8 cellular contexts compared by ENCODE assay signal in the genomic region with DNA sequence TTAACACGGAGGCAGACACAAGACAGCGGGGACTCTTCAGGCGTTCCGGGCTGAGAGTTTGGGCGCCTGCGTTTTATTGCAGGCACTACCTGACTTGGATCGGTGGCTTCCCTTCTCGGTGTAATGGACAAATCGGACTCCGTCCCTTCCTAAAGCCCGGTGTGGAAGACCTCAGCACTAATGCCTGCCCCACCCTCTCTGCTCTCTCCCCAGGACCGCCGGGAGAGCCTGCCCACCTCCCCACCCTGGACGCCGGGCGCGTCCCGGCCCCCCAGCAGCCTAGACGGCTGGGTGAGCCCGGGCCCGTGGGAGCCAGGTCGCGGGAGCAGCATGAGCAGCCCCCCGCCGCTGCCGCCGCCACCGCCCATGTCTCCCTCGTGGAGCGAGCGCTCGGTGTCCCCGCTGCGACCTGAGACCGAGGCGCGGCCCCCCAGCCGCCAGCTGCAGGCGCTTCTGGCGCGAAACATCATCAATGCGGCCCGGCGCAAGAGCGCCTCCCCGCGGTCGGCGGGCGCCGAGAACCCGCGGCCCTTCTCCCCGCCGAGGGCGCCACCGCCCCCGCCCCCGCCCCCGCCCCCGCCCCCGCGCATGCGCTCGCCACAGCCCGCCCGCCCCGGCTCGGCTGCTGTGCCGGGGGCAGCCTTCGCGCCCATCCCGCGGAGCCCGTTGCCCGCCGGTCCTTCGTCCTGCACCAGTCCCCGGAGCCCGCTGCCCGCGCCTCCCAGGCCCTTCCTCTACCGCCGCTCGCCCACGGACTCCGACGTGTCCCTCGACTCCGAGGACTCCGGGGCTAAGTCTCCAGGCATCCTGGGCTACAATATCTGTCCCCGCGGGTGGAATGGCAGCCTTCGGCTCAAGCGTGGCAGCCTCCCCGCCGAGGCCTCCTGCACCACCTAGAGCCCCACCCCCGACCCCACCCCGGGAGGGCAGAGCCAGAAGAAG. TPM values are rescaled to one million over a fixed set of nuclear protein-coding genes. Genes with fewer than 3 reads are reported as not detected.
DNase-seq lines count a peak whose midpoint lies in the region; ATAC-seq and TF ChIP-seq lines count a peak whose summit lies in the region.

No MANE protein-coding gene starts in this region.

- H3K9ac ChIP-seq in HUES48 (ENCODE audit: low read depth, low read length): peak overlapping the region; percentile 73

- H3K27me3 ChIP-seq in HUES48 (ENCODE audit: control insufficient read depth, insufficient read depth, low read length) (peaks cover 10% of the 10 kb centered on the region), Panc1 (ENCODE audit: control insufficient read depth, insufficient read depth, low read length) (no peaks in the 10 kb centered on the region), gastroesophageal sphincter (no peaks in the 10 kb centered on the region), thyroid gland (no peaks in the 10 kb centered on the region)

- POLR2A ChIA-PET in Panc1 (lab: Charles Lee): interaction anchor here (0.7 kb wide), 1 partner anchor 97 kb away, joined by 3 read pairs; no protein-coding TSS in a partner anchor

- H3K36me3 ChIP-seq in HUES48 (ENCODE audit: control insufficient read depth, insufficient read depth, low read length) (no peaks in the 10 kb centered on the region), Panc1 (ENCODE audit: control insufficient read depth, insufficient read depth, low read length) (no peaks in the 10 kb centered on the region), gastroesophageal sphincter (peaks cover 0 to 15% of the 10 kb centered on the region in 2 donors), thyroid gland (no peaks in the 10 kb centered on the region)

- DNase-seq in COLO668 (lab: John Stamatoyannopoulos, UW; ENCODE audit: unreplicated experiment) (peak; percentile 64), Panc1 (ENCODE audit: low read depth, low spot score) (no peak), omental fat pad (ENCODE audit: low spot score) (no peak), thyroid gland (peak; percentile 66 to 73)

- intact Hi-C loops in Panc1 (cut with micrococcal nuclease; ENCODE audit: unreplicated experiment) (loop anchor here (1.0 kb wide), 1 partner anchor 96 kb away; no protein-coding TSS in a partner anchor), thyroid gland (cut with DNase I) (loop anchor here (5.0 kb wide), 2 partner anchors 94 to 199 kb away; no protein-coding TSS in a partner anchor)

- peak overlapping the region; percentile 75 for H3K27ac Mint-ChIP-seq in activated T-helper 17 cell treated with anti-CD3 and anti-CD28 coated beads, Interleukin-2, amount 50 U/mL, for 72 hours

- TF ChIP-seq CTCF in Panc1 (IDR thresholded peaks at IDR 0.05) (peak; percentile 93), gastroesophageal sphincter (IDR thresholded peaks at IDR 0.05) (peak in 3 of 4 experiments; percentile 75 to 85 (median 83)), omental fat pad (IDR thresholded peaks at IDR 0.05) (peak in 1 of 3 donors; percentile 48), thyroid gland (IDR thresholded peaks at IDR 0.05) (peak in 4 of 6 experiments; percentile 14 to 95 (median 70))

- in situ Hi-C loops in Panc1 (cut with HindIII; ENCODE audit: low pct_unique_long_range_greater_than_20kb, low sequenced_read_pairs): no loop called here

- no peaks in the 10 kb centered on the region for H3K36me3 Mint-ChIP-seq in activated T-helper 17 cell treated with anti-CD3 and anti-CD28 coated beads, Interleukin-2, amount 50 U/mL, for 72 hours (ENCODE audit: low read depth)

- H3K9me3 ChIP-seq in HUES48 (ENCODE audit: control insufficient read depth, insufficient read depth, low read length) (no peaks in the 10 kb centered on the region), Panc1 (ENCODE audit: control insufficient read depth, insufficient read depth, low read depth, low read length) (no peaks in the 10 kb centered on the region), gastroesophageal sphincter (no peaks in the 10 kb centered on the region), thyroid gland (no peaks in the 10 kb centered on the region)

- WGBS in gastroesophageal sphincter (ENCODE audit: low coverage in 1 of 2), 2 donors: 10 to 20% methylated on average over 2 to 10 of the region's 99 CpGs
- 4 to 11% methylated on average over 5 to 25 of the region's 99 CpGs for WGBS in thyroid gland, 2 donors

- CTCF ChIA-PET in Panc1 (lab: Charles Lee): interaction anchor here (0.5 to 0.6 kb wide), 2 partner anchors 51 to 101 kb away, joined by 4 to 7 read pairs; no protein-coding TSS in a partner anchor

- H3K9me3 Mint-ChIP-seq in activated T-helper 17 cell treated with anti-CD3 and anti-CD28 coated beads, Interleukin-2, amount 50 U/mL, for 72 hours: no peaks in the 10 kb centered on the region

- TF ChIP-seq EP300 in gastroesophageal sphincter (IDR thresholded peaks at IDR 0.05): no peak

- peak overlapping the region; percentile 72 for H3K4me3 ChIP-seq in HUES48 (ENCODE audit: low read depth, low read length)
- peak overlapping the region; percentile 49 to 60 for H3K4me3 ChIP-seq in Panc1 (ENCODE audit: low read depth in 2 of 2, low read length in 2 of 2)
- H3K4me3 ChIP-seq in gastroesophageal sphincter: peak overlapping the region; percentile 48 to 62
- H3K4me3 ChIP-seq in thyroid gland (replicated peaks in 1 of 3): peak overlapping the region in 2 of 3 donors; percentile 32 to 44

- no TSS peak for BruUV-seq in Panc1 (replicated peaks; lab: Mats Ljungman, UMichigan)

- ATAC-seq in GM19463 (IDR thresholded peaks at IDR 0.05; ENCODE audit: unreplicated experiment): peak; percentile 83
- peak; percentile 80 for ATAC-seq in Panc1
- peak; percentile 84 for ATAC-seq in activated T-helper 17 cell treated with anti-CD3 and anti-CD28 coated beads, Interleukin-2, amount 50 U/mL, for 72 hours (replicated peaks)
- ATAC-seq in gastroesophageal sphincter: peak; percentile 75
- ATAC-seq in omental fat pad (ENCODE audit: low FRiP score): peak; percentile 66

- TF ChIP-seq POLR2A in gastroesophageal sphincter (IDR thresholded peaks at IDR 0.05) (no peak), thyroid gland (IDR thresholded peaks at IDR 0.05) (no peak)

- H3K27ac ChIP-seq in HUES48 (ENCODE audit: low read depth, low read length): no peak overlapping the region
- peak overlapping the region; percentile 86 for H3K27ac ChIP-seq in Panc1 (ENCODE audit: low read length)
- peak overlapping the region; percentile 15 to 77 (median 76) for H3K27ac ChIP-seq in gastroesophageal sphincter
- H3K27ac ChIP-seq in thyroid gland: peak overlapping the region; percentile 19 to 73 (median 29)

- no peaks in the 10 kb centered on the region for H3K4me1 Mint-ChIP-seq in activated T-helper 17 cell treated with anti-CD3 and anti-CD28 coated beads, Interleukin-2, amount 50 U/mL, for 72 hours

- H3K27me3 Mint-ChIP-seq in activated T-helper 17 cell treated with anti-CD3 and anti-CD28 coated beads, Interleukin-2, amount 50 U/mL, for 72 hours: no peaks in the 10 kb centered on the region

- peak overlapping the region; percentile 71 for H3K4me3 Mint-ChIP-seq in activated T-helper 17 cell treated with anti-CD3 and anti-CD28 coated beads, Interleukin-2, amount 50 U/mL, for 72 hours

- H3K4me1 ChIP-seq in HUES48 (ENCODE audit: control insufficient read depth, insufficient read depth, low read length): peaks cover 17% of the 10 kb centered on the region
- H3K4me1 ChIP-seq in Panc1 (ENCODE audit: control insufficient read depth, insufficient read depth, low read length): peaks cover 21% of the 10 kb centered on the region
- H3K4me1 ChIP-seq in gastroesophageal sphincter: peaks cover 0 to 85% (median 23%) of the 10 kb centered on the region in 3 donors
- peaks cover 3 to 21% of the 10 kb centered on the region in 2 donors for H3K4me1 ChIP-seq in thyroid gland

RNA-seq across cellular contexts. Expression of gene MYOZ3, which starts 4.6 kb away (rescaled TPM):
- total RNA-seq in Panc1 (2021; ENCODE audit: unreplicated experiment): 1.7 TPM
- 1.9 TPM for polyA plus RNA-seq in Panc1 (2012; ENCODE audit: insufficient read length)
- under 1 TPM; 0.06 to 0.21 TPM for total RNA-seq in activated T-helper 17 cell treated with anti-CD3 and anti-CD28 coated beads, Interleukin-2, amount 50 U/mL, for 72 hours
- total RNA-seq in gastroesophageal sphincter: under 1 TPM in 3 of 4 donors, not detected in 1; 0.13 to 0.62 (median 0.22) TPM
- total RNA-seq in omental fat pad: 1 to 10 TPM in 1 of 4 donors, under 1 TPM in 2, not detected in 1; 0.28 to 1.7 (median 0.56) TPM
- under 1 TPM in 3 of 4 donors, not detected in 1; 0.11 to 0.29 (median 0.13) TPM for total RNA-seq in thyroid gland

RNA-seq across cellular contexts. Expression of gene SYNPO, which starts 16.0 kb away (rescaled TPM):
- total RNA-seq in Panc1 (2021; ENCODE audit: unreplicated experiment) (82.8 TPM), gastroesophageal sphincter (10 to 100 TPM; 31.6 to 50.5 (median 37.4) TPM), omental fat pad (10 to 100 TPM; 12.2 to 43.6 (median 26.1) TPM), thyroid gland (10 to 100 TPM in 3 of 4 donors, 1 to 10 TPM in 1; 8.8 to 19.3 (median 14.1) TPM)
- polyA plus RNA-seq in Panc1 (2012; ENCODE audit: insufficient read length): 66.3 TPM
- total RNA-seq in activated T-helper 17 cell treated with anti-CD3 and anti-CD28 coated beads, Interleukin-2, amount 50 U/mL, for 72 hours: under 1 TPM; 0.04 to 0.37 TPM

RNA-seq across cellular contexts. Expression of gene RBM22, which starts 44.4 kb away (rescaled TPM):
- total RNA-seq in Panc1 (2021; ENCODE audit: unreplicated experiment) (54.3 TPM), gastroesophageal sphincter (10 to 100 TPM; 24.3 to 37.2 (median 32.4) TPM), omental fat pad (10 to 100 TPM; 38.3 to 42.0 (median 40.5) TPM), thyroid gland (10 to 100 TPM; 39.1 to 47.2 (median 42.9) TPM)
- 47.3 TPM for polyA plus RNA-seq in Panc1 (2012; ENCODE audit: insufficient read length)
- total RNA-seq in activated T-helper 17 cell treated with anti-CD3 and anti-CD28 coated beads, Interleukin-2, amount 50 U/mL, for 72 hours: 10 to 100 TPM; 60.3 to 61.5 TPM

Comparison
In these comparisons a context has a peak if more than half of its experiments do, and no peak if none do; other contexts are left out.
1. DNase-seq: peak in COLO668 (single experiment) and thyroid gland (2 of 2); none in Panc1 (single experiment) and omental fat pad (single experiment).
2. RNA of gene SYNPO, which starts 16.0 kb away (total RNA-seq): 82.8 TPM in Panc1 (single experiment), 31.6 to 50.5 TPM in gastroesophageal sphincter, 12.2 to 43.6 TPM in omental fat pad and 8.8 to 19.3 TPM in thyroid gland; 0.04 to 0.37 TPM in activated T-helper 17 cell treated with anti-CD3 and anti-CD28 coated beads, Interleukin-2, amount 50 U/mL, for 72 hours; every median in the first group is over 4 times any median in the second.
3. Peak in every context shown above with its lines, with median percentiles within 50 percentile points of each other: ATAC-seq and H3K4me3 ChIP-seq.